In genomic region chr3:131222599-131222998, GRCh38 we compare ENCODE assay signal across 33 cellular contexts.
"Had no signal": no experiment of that assay in that cellular context is flagged by ENCODE, and none has a peak within 500 bp of the region (broad histone marks: within the 10 kb centered on the region; RNA-seq: fewer than 3 reads in every experiment).

No MANE protein-coding gene starts in this region.

- H3K4me3 Mint-ChIP-seq: activated CD4-positive, alpha-beta memory T cell treated with anti-CD3 and anti-CD28 coated beads for 36 hours; activated CD4-positive, alpha-beta T cell treated with anti-CD3 and anti-CD28 coated beads for 36 hours; activated CD4-positive, alpha-beta T cell treated with anti-CD3 and anti-CD28 coated beads, Interleukin-2, amount 10 ng/mL, durations not matched to agents 24 days and 14 days; activated CD8-positive, alpha-beta memory T cell treated with anti-CD3 and anti-CD28 coated beads, Interleukin-2, amount 10 ng/mL, durations not matched to agents 7 days and 5 days; activated CD8-positive, alpha-beta T cell treated with anti-CD3 and anti-CD28 coated beads, Interleukin-2, amount 10 ng/mL, durations not matched to agents 7 days and 5 days; activated naive CD4-positive, alpha-beta T cell treated with anti-CD3 and anti-CD28 coated beads for 36 hours; activated naive CD4-positive, alpha-beta T cell treated with anti-CD3 and anti-CD28 coated beads, Interleukin-2, amount 50 U/mL, for 24 hours; activated naive CD8-positive, alpha-beta T cell treated with anti-CD3 and anti-CD28 coated beads for 36 hours; activated naive CD8-positive, alpha-beta T cell treated with anti-CD3 and anti-CD28 coated beads, Interleukin-2, amount 50 U/mL, for 24 hours; activated T-helper 1 cell treated with anti-CD3 and anti-CD28 coated beads, Interleukin-12 subunit alpha, Interleukin-12 subunit beta, Interleukin-2, Interleukin-4 antibody, amounts not matched to agents 30 ng/mL and 10 ng/mL and 1 ng/mL, durations not matched to agents 14 hours and 24 hours and 36 hours; effector memory CD8-positive, alpha-beta T cell; T-helper 17 cell had no signal

- H3K9me3 Mint-ChIP-seq: activated CD4-positive, alpha-beta memory T cell treated with anti-CD3 and anti-CD28 coated beads for 36 hours; activated CD4-positive, alpha-beta T cell treated with anti-CD3 and anti-CD28 coated beads, Interleukin-2, amount 10 ng/mL, durations not matched to agents 24 days and 14 days; activated naive CD4-positive, alpha-beta T cell treated with anti-CD3 and anti-CD28 coated beads for 36 hours; activated naive CD4-positive, alpha-beta T cell treated with anti-CD3 and anti-CD28 coated beads, Interleukin-2, amount 50 U/mL, for 24 hours; activated naive CD8-positive, alpha-beta T cell treated with anti-CD3 and anti-CD28 coated beads for 36 hours; activated naive CD8-positive, alpha-beta T cell treated with anti-CD3 and anti-CD28 coated beads, Interleukin-2, amount 50 U/mL, for 24 hours; activated T-helper 1 cell treated with anti-CD3 and anti-CD28 coated beads, Interleukin-12 subunit alpha, Interleukin-12 subunit beta, Interleukin-2, Interleukin-4 antibody, amounts not matched to agents 30 ng/mL and 10 ng/mL and 1 ng/mL, durations not matched to agents 14 hours and 24 hours and 36 hours; activated T-helper 2 cell treated with anti-CD3 and anti-CD28 coated beads, Interferon-gamma antibody, Interleukin-2, Interleukin-4, amounts not matched to agents 10 μg/mL and 5 μg/mL and 100 μg/mL, durations not matched to agents 14 hours and 24 hours and 36 hours; effector memory CD8-positive, alpha-beta T cell had no signal

- H3K27me3 Mint-ChIP-seq: activated CD4-positive, alpha-beta memory T cell treated with anti-CD3 and anti-CD28 coated beads for 36 hours; activated CD4-positive, alpha-beta T cell treated with anti-CD3 and anti-CD28 coated beads for 36 hours; activated CD4-positive, alpha-beta T cell treated with anti-CD3 and anti-CD28 coated beads, Interleukin-2, amount 10 ng/mL, durations not matched to agents 24 days and 14 days; activated CD8-positive, alpha-beta memory T cell treated with anti-CD3 and anti-CD28 coated beads, Interleukin-2, amount 10 ng/mL, durations not matched to agents 7 days and 5 days; activated naive CD4-positive, alpha-beta T cell treated with anti-CD3 and anti-CD28 coated beads, Interleukin-2, amount 50 U/mL, for 24 hours; activated naive CD8-positive, alpha-beta T cell treated with anti-CD3 and anti-CD28 coated beads for 36 hours; activated naive CD8-positive, alpha-beta T cell treated with anti-CD3 and anti-CD28 coated beads, Interleukin-2, amount 50 U/mL, for 24 hours; T-helper 17 cell had no signal

- DNase-seq: activated CD4-positive, alpha-beta memory T cell treated with anti-CD3 and anti-CD28 coated beads for 36 hours; activated CD4-positive, alpha-beta T cell treated with anti-CD3 and anti-CD28 coated beads for 36 hours; activated CD4-positive, alpha-beta T cell treated with anti-CD3 and anti-CD28 coated beads, Interleukin-2, amount 10 ng/mL, durations not matched to agents 24 days and 14 days; activated CD4-positive, CD25-positive, alpha-beta regulatory T cell; activated CD4-positive, CD25-positive, alpha-beta regulatory T cell treated with anti-CD3 and anti-CD28 coated beads, Interleukin-2, amount 50 U/mL, for 72 hours; activated CD8-positive, alpha-beta memory T cell treated with anti-CD3 and anti-CD28 coated beads, Interleukin-2, amount 10 ng/mL, durations not matched to agents 7 days and 5 days; activated CD8-positive, alpha-beta memory T cell treated with anti-CD3 and anti-CD28 coated beads, Interleukin-2, amount 50 U/mL, for 4 hours; activated CD8-positive, alpha-beta T cell treated with anti-CD3 and anti-CD28 coated beads, Interleukin-2, amount 10 ng/mL, durations not matched to agents 7 days and 5 days; activated effector memory CD4-positive, alpha-beta T cell treated with anti-CD3 and anti-CD28 coated beads, Interleukin-2, amount 50 U/mL, for 16 hours; activated naive CD4-positive, alpha-beta T cell treated with anti-CD3 and anti-CD28 coated beads for 36 hours; activated naive CD8-positive, alpha-beta T cell treated with anti-CD3 and anti-CD28 coated beads for 36 hours; activated naive CD8-positive, alpha-beta T cell treated with anti-CD3 and anti-CD28 coated beads, Interleukin-2, amount 50 U/mL, for 24 hours; activated T-cell treated with anti-CD3 and anti-CD28 coated beads, Interleukin-2, amount 50 U/mL, for 1 hour; activated T-cell treated with anti-CD3 and anti-CD28 coated beads, Interleukin-2, amount 50 U/mL, for 48 hours; adrenal gland; amygdala; aorta; body of pancreas; caudate nucleus; cortex of kidney; dermis blood vessel endothelial cell; effector CD4-positive, alpha-beta T cell; effector memory CD8-positive, alpha-beta T cell; erythroblast; foreskin keratinocyte; gastrocnemius medialis; glutamatergic neuron; heart left ventricle; T-helper 17 cell had no signal

- H3K4me3 ChIP-seq: adrenal gland, body of pancreas, esophagus muscularis mucosa, gastrocnemius medialis, heart left ventricle had no signal

- H3K9me3 ChIP-seq: adrenal gland, body of pancreas, esophagus muscularis mucosa, gastrocnemius medialis, heart left ventricle had no signal

- H3K36me3 Mint-ChIP-seq: activated CD4-positive, alpha-beta memory T cell treated with anti-CD3 and anti-CD28 coated beads for 36 hours; activated CD8-positive, alpha-beta memory T cell treated with anti-CD3 and anti-CD28 coated beads, Interleukin-2, amount 10 ng/mL, durations not matched to agents 7 days and 5 days; activated naive CD4-positive, alpha-beta T cell treated with anti-CD3 and anti-CD28 coated beads, Interleukin-2, amount 50 U/mL, for 24 hours; activated naive CD8-positive, alpha-beta T cell treated with anti-CD3 and anti-CD28 coated beads for 36 hours had no signal

- H3K27me3 ChIP-seq: adrenal gland, body of pancreas, esophagus muscularis mucosa, foreskin keratinocyte, gastrocnemius medialis, heart left ventricle had no signal

- ATAC-seq: activated CD4-positive, alpha-beta T cell treated with anti-CD3 and anti-CD28 coated beads for 36 hours; activated CD8-positive, alpha-beta memory T cell treated with anti-CD3 and anti-CD28 coated beads, Interleukin-2, amount 10 ng/mL, durations not matched to agents 7 days and 5 days; activated CD8-positive, alpha-beta T cell treated with anti-CD3 and anti-CD28 coated beads, Interleukin-2, amount 10 ng/mL, durations not matched to agents 7 days and 5 days; activated naive CD8-positive, alpha-beta T cell treated with anti-CD3 and anti-CD28 coated beads, Interleukin-2, amount 50 U/mL, for 24 hours; body of pancreas; effector memory CD8-positive, alpha-beta T cell; gastrocnemius medialis; heart left ventricle; T-helper 17 cell had no signal

- H3K27ac ChIP-seq: adrenal gland, body of pancreas, esophagus muscularis mucosa, foreskin keratinocyte, gastrocnemius medialis, heart left ventricle had no signal

- H3K4me1 Mint-ChIP-seq: activated CD4-positive, alpha-beta T cell treated with anti-CD3 and anti-CD28 coated beads for 36 hours; activated CD4-positive, alpha-beta T cell treated with anti-CD3 and anti-CD28 coated beads, Interleukin-2, amount 10 ng/mL, durations not matched to agents 24 days and 14 days; activated naive CD4-positive, alpha-beta T cell treated with anti-CD3 and anti-CD28 coated beads, Interleukin-2, amount 50 U/mL, for 24 hours; activated naive CD8-positive, alpha-beta T cell treated with anti-CD3 and anti-CD28 coated beads, Interleukin-2, amount 50 U/mL, for 24 hours had no signal

- H3K27ac Mint-ChIP-seq: activated CD4-positive, alpha-beta memory T cell treated with anti-CD3 and anti-CD28 coated beads for 36 hours; activated CD4-positive, alpha-beta T cell treated with anti-CD3 and anti-CD28 coated beads for 36 hours; activated CD4-positive, alpha-beta T cell treated with anti-CD3 and anti-CD28 coated beads, Interleukin-2, amount 10 ng/mL, durations not matched to agents 24 days and 14 days; activated CD8-positive, alpha-beta memory T cell treated with anti-CD3 and anti-CD28 coated beads, Interleukin-2, amount 10 ng/mL, durations not matched to agents 7 days and 5 days; activated CD8-positive, alpha-beta T cell treated with anti-CD3 and anti-CD28 coated beads, Interleukin-2, amount 10 ng/mL, durations not matched to agents 7 days and 5 days; activated naive CD4-positive, alpha-beta T cell treated with anti-CD3 and anti-CD28 coated beads for 36 hours; activated naive CD4-positive, alpha-beta T cell treated with anti-CD3 and anti-CD28 coated beads, Interleukin-2, amount 50 U/mL, for 24 hours; activated naive CD8-positive, alpha-beta T cell treated with anti-CD3 and anti-CD28 coated beads for 36 hours; activated naive CD8-positive, alpha-beta T cell treated with anti-CD3 and anti-CD28 coated beads, Interleukin-2, amount 50 U/mL, for 24 hours; activated T-helper 1 cell treated with anti-CD3 and anti-CD28 coated beads, Interleukin-12 subunit alpha, Interleukin-12 subunit beta, Interleukin-2, Interleukin-4 antibody, amounts not matched to agents 30 ng/mL and 10 ng/mL and 1 ng/mL, durations not matched to agents 14 hours and 24 hours and 36 hours; activated T-helper 2 cell treated with anti-CD3 and anti-CD28 coated beads, Interferon-gamma antibody, Interleukin-2, Interleukin-4, amounts not matched to agents 10 μg/mL and 5 μg/mL and 100 μg/mL, durations not matched to agents 14 hours and 24 hours and 36 hours; effector memory CD8-positive, alpha-beta T cell; T-helper 17 cell had no signal

- H3K36me3 ChIP-seq: adrenal gland, esophagus muscularis mucosa, gastrocnemius medialis, heart left ventricle had no signal

- H3K4me1 ChIP-seq: body of pancreas, gastrocnemius medialis had no signal
